In genomic region chr11:102139081-102139498, GRCh38 we compare ENCODE assay signal across 11 cellular contexts. TPM values are rescaled to one million over a fixed set of nuclear protein-coding genes. Genes with fewer than 3 reads are reported as not detected.
DNase-seq lines count a peak whose midpoint lies in the region; ATAC-seq and TF ChIP-seq lines count a peak whose summit lies in the region.
"Had no signal": no experiment of that assay in that cellular context is flagged by ENCODE, and none has a peak within 500 bp of the region (broad histone marks: within the 10 kb centered on the region; RNA-seq: fewer than 3 reads in every experiment).

No MANE protein-coding gene starts in this region.

- no peaks in the 10 kb centered on the region for H3K27me3 Mint-ChIP-seq in activated CD4-positive, alpha-beta memory T cell treated with anti-CD3 and anti-CD28 coated beads, Interleukin-2, amount 10 ng/mL, durations not matched to agents 7 days and 5 days

- CTCF ChIA-PET in activated CD4-positive, alpha-beta memory T cell treated with anti-CD3 and anti-CD28 coated beads, Interleukin-2, amount 10 ng/mL, durations not matched to agents 7 days and 5 days (lab: Charles Lee): no interaction called here

- TF ChIP-seq POLR2A in adrenal gland (IDR thresholded peaks at IDR 0.05) (no peak), heart left ventricle (IDR thresholded peaks at IDR 0.05) (no peak)

- no peak overlapping the region for H3K4me3 ChIP-seq in adrenal gland
- peak overlapping the region in 1 of 12 donors; percentile 4 for H3K4me3 ChIP-seq in heart left ventricle
- peak overlapping the region; percentile 19 for H3K4me3 ChIP-seq in psoas muscle

- TF ChIP-seq CTCF in adrenal gland (IDR thresholded peaks at IDR 0.05): no peak
- TF ChIP-seq CTCF in heart left ventricle (IDR thresholded peaks at IDR 0.05): no peak
- no peak for TF ChIP-seq CTCF in psoas muscle (IDR thresholded peaks at IDR 0.05)

- peak; percentile 64 for DNase-seq in GM03348 (ENCODE audit: low spot score)
- DNase-seq in adrenal gland: peak in 1 of 7 donors; percentile 9
- DNase-seq in heart left ventricle: peak in 2 of 5 donors; percentile 25 to 32
- no peak for DNase-seq in psoas muscle
- no peak for DNase-seq in activated CD4-positive, alpha-beta memory T cell treated with anti-CD3 and anti-CD28 coated beads, Interleukin-2, amount 10 ng/mL, durations not matched to agents 7 days and 5 days
- no peak for DNase-seq in NCI-H446 (lab: John Stamatoyannopoulos, UW)
- DNase-seq in stimulated activated CD4-positive, alpha-beta T cell treated with anti-CD3 and anti-CD28 coated beads, Interleukin-12 subunit alpha, Interleukin-12 subunit beta, amount 100 ng/mL, for 4 hours: no peak
- DNase-seq: NCI-H2029 treated with DMSO at 0.1 percent for 48 hours had no signal

- no peaks in the 10 kb centered on the region for H3K4me1 Mint-ChIP-seq in activated CD4-positive, alpha-beta memory T cell treated with anti-CD3 and anti-CD28 coated beads, Interleukin-2, amount 10 ng/mL, durations not matched to agents 7 days and 5 days
- H3K4me1 Mint-ChIP-seq: memory B cell had no signal

- peak overlapping the region in 4 of 5 donors; percentile 16 to 52 (median 28) for H3K27ac ChIP-seq in adrenal gland
- peak overlapping the region in 11 of 12 donors; percentile 11 to 72 (median 53) for H3K27ac ChIP-seq in heart left ventricle
- peak overlapping the region; percentile 78 for H3K27ac ChIP-seq in psoas muscle

- H3K27me3 ChIP-seq in adrenal gland (no peaks in the 10 kb centered on the region), heart left ventricle (no peaks in the 10 kb centered on the region), psoas muscle (ENCODE audit: insufficient read depth in 3 of 3, low read length in 2 of 3) (no peaks in the 10 kb centered on the region)

- no peak overlapping the region for H3K4me3 Mint-ChIP-seq in activated CD4-positive, alpha-beta memory T cell treated with anti-CD3 and anti-CD28 coated beads, Interleukin-2, amount 10 ng/mL, durations not matched to agents 7 days and 5 days
- H3K4me3 Mint-ChIP-seq: activated naive CD8-positive, alpha-beta T cell; memory B cell had no signal

- no peaks in the 10 kb centered on the region for H3K36me3 ChIP-seq in adrenal gland (replicated peaks in 1 of 2)
- H3K36me3 ChIP-seq in heart left ventricle: no peaks in the 10 kb centered on the region
- no peaks in the 10 kb centered on the region for H3K36me3 ChIP-seq in psoas muscle (ENCODE audit: insufficient read depth in 1 of 2, low read depth in 1 of 2)

- 30 to 33% (median 31%) methylated on average over 3 of the region's 3 CpGs for WGBS in adrenal gland, 4 donors
- WGBS in heart left ventricle, 4 donors: 8 to 13% (median 10%) methylated on average over 3 of the region's 3 CpGs
- WGBS in psoas muscle, 3 donors: 6 to 10% (median 9%) methylated on average over 3 of the region's 3 CpGs

- no peaks in the 10 kb centered on the region for H3K9me3 Mint-ChIP-seq in activated CD4-positive, alpha-beta memory T cell treated with anti-CD3 and anti-CD28 coated beads, Interleukin-2, amount 10 ng/mL, durations not matched to agents 7 days and 5 days
- H3K9me3 Mint-ChIP-seq: memory B cell had no signal

- no peak overlapping the region for H3K27ac Mint-ChIP-seq in activated CD4-positive, alpha-beta memory T cell treated with anti-CD3 and anti-CD28 coated beads, Interleukin-2, amount 10 ng/mL, durations not matched to agents 7 days and 5 days
- H3K27ac Mint-ChIP-seq: activated naive CD8-positive, alpha-beta T cell; memory B cell had no signal

- H3K4me1 ChIP-seq in adrenal gland (replicated peaks in 1 of 2) (peaks cover 10 to 17% of the 10 kb centered on the region in 2 donors), heart left ventricle (peaks cover 0 to 46% (median 29%) of the 10 kb centered on the region in 12 donors), psoas muscle (peaks cover 46% of the 10 kb centered on the region)

- POLR2A ChIA-PET in activated CD4-positive, alpha-beta memory T cell treated with anti-CD3 and anti-CD28 coated beads, Interleukin-2, amount 10 ng/mL, durations not matched to agents 7 days and 5 days (lab: Charles Lee): no interaction called here

- intact Hi-C loops in adrenal gland (cut with DNase I) (no loop called here), heart left ventricle (cut with DNase I) (loop anchor here in 1 of 10 donors (5.0 kb wide), 1 partner anchor 43 kb away; no protein-coding TSS in a partner anchor), psoas muscle (cut with DNase I) (no loop called here)

- no peaks in the 10 kb centered on the region for H3K36me3 Mint-ChIP-seq in activated CD4-positive, alpha-beta memory T cell treated with anti-CD3 and anti-CD28 coated beads, Interleukin-2, amount 10 ng/mL, durations not matched to agents 7 days and 5 days (ENCODE audit: low read depth)
- H3K36me3 Mint-ChIP-seq: activated naive CD8-positive, alpha-beta T cell; memory B cell had no signal

- peak; percentile 50 to 84 (median 69) for ATAC-seq in heart left ventricle
- ATAC-seq in psoas muscle: peak; percentile 66 to 90 (median 83)
- no peak for ATAC-seq in HG02870 (IDR thresholded peaks at IDR 0.05; ENCODE audit: unreplicated experiment)

- H3K9me3 ChIP-seq in adrenal gland (replicated peaks in 1 of 3): no peaks in the 10 kb centered on the region
- H3K9me3 ChIP-seq in heart left ventricle: peaks cover 0 to 6% (median 0%) of the 10 kb centered on the region in 12 donors
- H3K9me3 ChIP-seq in psoas muscle: no peaks in the 10 kb centered on the region

RNA-seq across cellular contexts. Expression of gene YAP1, which starts 28.8 kb away (rescaled TPM):
- total RNA-seq in adrenal gland (100 to 1,000 TPM in 5 of 8 donors, 10 to 100 TPM in 3; 34.9 to 135 (median 105) TPM), heart left ventricle (10 to 100 TPM; 45.6 to 93.0 (median 80.6) TPM), psoas muscle (100 to 1,000 TPM in 2 of 4 donors, 10 to 100 TPM in 2; 28.6 to 124 (median 82.3) TPM)
- polyA plus RNA-seq in adrenal gland (10 to 100 TPM; 16.3 to 39.0 (median 19.8) TPM), heart left ventricle (10 to 100 TPM; 15.2 to 38.6 TPM), psoas muscle (10 to 100 TPM; 11.5 to 42.3 (median 32.1) TPM)
- total RNA-seq in activated CD4-positive, alpha-beta memory T cell treated with anti-CD3 and anti-CD28 coated beads, Interleukin-2, amount 10 ng/mL, durations not matched to agents 7 days and 5 days: under 1 TPM; 0.18 to 0.28 TPM

Comparison
In these comparisons a context has a peak if more than half of its experiments do, and no peak if none do; other contexts are left out.
1. H3K27ac ChIP-seq: peak in every context shown above with its lines; median percentile 78 in psoas muscle; 53 in heart left ventricle; 28 in adrenal gland.
2. RNA of gene YAP1, which starts 28.8 kb away (total RNA-seq): 28.6 to 124 TPM in psoas muscle, 34.9 to 135 TPM in adrenal gland and 45.6 to 93.0 TPM in heart left ventricle; 0.18 to 0.28 TPM in activated CD4-positive, alpha-beta memory T cell treated with anti-CD3 and anti-CD28 coated beads, Interleukin-2, amount 10 ng/mL, durations not matched to agents 7 days and 5 days; every median in the first group is over 10 times any median in the second.